In genomic region chr1:151606867-151607266, GRCh38 we compare ENCODE assay signal across 23 cellular contexts.
"Had no signal": no experiment of that assay in that cellular context is flagged by ENCODE, and none has a peak within 500 bp of the region (broad histone marks: within the 10 kb centered on the region; RNA-seq: fewer than 3 reads in every experiment).

No MANE protein-coding gene starts in this region.

- FAIRE-seq: endometrium had no signal

- H3K27me3 ChIP-seq: body of pancreas, colonic mucosa had no signal

- DNase-seq: activated CD4-positive, alpha-beta memory T cell treated with anti-CD3 and anti-CD28 coated beads, Interleukin-2, amount 10 ng/mL, durations not matched to agents 7 days and 5 days; activated CD4-positive, alpha-beta T cell treated with anti-CD3 and anti-CD28 coated beads for 48 hours; activated CD4-positive, CD25-positive, alpha-beta regulatory T cell; activated T-cell treated with anti-CD3 and anti-CD28 coated beads, Interleukin-2, amount 50 U/mL, for 1 hour; body of pancreas; erythroblast; foreskin melanocyte; glutamatergic neuron; hypothalamus; naive B cell; psoas muscle; right cardiac atrium; stimulated activated CD4-positive, alpha-beta T cell treated with anti-CD3 and anti-CD28 coated beads, Interleukin-4, amount 100 ng/mL, for 24 hours had no signal

- H3K27ac ChIP-seq: body of pancreas, colonic mucosa, psoas muscle, thoracic aorta had no signal

- H3K27ac Mint-ChIP-seq: activated CD4-positive, alpha-beta memory T cell treated with anti-CD3 and anti-CD28 coated beads, Interleukin-2, amount 10 ng/mL, durations not matched to agents 7 days and 5 days; activated naive CD4-positive, alpha-beta T cell treated with anti-CD3 and anti-CD28 coated beads for 36 hours; activated T-helper 2 cell treated with anti-CD3 and anti-CD28 coated beads, Interferon-gamma antibody, Interleukin-2, Interleukin-4, amounts not matched to agents 10 μg/mL and 5 μg/mL and 100 μg/mL, durations not matched to agents 14 hours and 24 hours and 36 hours; stimulated activated effector memory CD8-positive, alpha-beta T cell treated with anti-CD3 and anti-CD28 coated beads, Interleukin-12 subunit alpha, Interleukin-12 subunit beta, amount 100 ng/mL, for 72 hours had no signal

- H3K4me3 Mint-ChIP-seq: activated CD4-positive, alpha-beta memory T cell treated with anti-CD3 and anti-CD28 coated beads, Interleukin-2, amount 10 ng/mL, durations not matched to agents 7 days and 5 days; activated naive CD4-positive, alpha-beta T cell treated with anti-CD3 and anti-CD28 coated beads for 36 hours; central memory CD8-positive, alpha-beta T cell; neural crest cell; stimulated activated effector memory CD8-positive, alpha-beta T cell treated with anti-CD3 and anti-CD28 coated beads, Interleukin-12 subunit alpha, Interleukin-12 subunit beta, amount 100 ng/mL, for 72 hours had no signal

- H3K4me1 Mint-ChIP-seq: central memory CD8-positive, alpha-beta T cell had no signal

- H3K36me3 Mint-ChIP-seq: naive B cell; stimulated activated effector memory CD8-positive, alpha-beta T cell treated with anti-CD3 and anti-CD28 coated beads, Interleukin-12 subunit alpha, Interleukin-12 subunit beta, amount 100 ng/mL, for 72 hours had no signal

- H3K9me3 Mint-ChIP-seq: activated CD4-positive, alpha-beta memory T cell treated with anti-CD3 and anti-CD28 coated beads, Interleukin-2, amount 10 ng/mL, durations not matched to agents 7 days and 5 days; activated naive CD4-positive, alpha-beta T cell treated with anti-CD3 and anti-CD28 coated beads for 36 hours; activated T-helper 2 cell treated with anti-CD3 and anti-CD28 coated beads, Interferon-gamma antibody, Interleukin-2, Interleukin-4, amounts not matched to agents 10 μg/mL and 5 μg/mL and 100 μg/mL, durations not matched to agents 14 hours and 24 hours and 36 hours; central memory CD8-positive, alpha-beta T cell; naive B cell; neural crest cell; stimulated activated effector memory CD8-positive, alpha-beta T cell treated with anti-CD3 and anti-CD28 coated beads, Interleukin-12 subunit alpha, Interleukin-12 subunit beta, amount 100 ng/mL, for 72 hours had no signal

- H3K4me3 ChIP-seq: body of pancreas, colonic mucosa, psoas muscle, skin epidermis, thoracic aorta had no signal

- H3K9me3 ChIP-seq: body of pancreas, colonic mucosa, psoas muscle, thoracic aorta had no signal

- ATAC-seq: body of pancreas, left lobe of liver, psoas muscle, right cardiac atrium had no signal

- H3K4me1 ChIP-seq: colonic mucosa had no signal

- H3K36me3 ChIP-seq: colonic mucosa, thoracic aorta had no signal
